Comparison of ENCODE assay signal across 10 cellular contexts in the genomic region with DNA sequence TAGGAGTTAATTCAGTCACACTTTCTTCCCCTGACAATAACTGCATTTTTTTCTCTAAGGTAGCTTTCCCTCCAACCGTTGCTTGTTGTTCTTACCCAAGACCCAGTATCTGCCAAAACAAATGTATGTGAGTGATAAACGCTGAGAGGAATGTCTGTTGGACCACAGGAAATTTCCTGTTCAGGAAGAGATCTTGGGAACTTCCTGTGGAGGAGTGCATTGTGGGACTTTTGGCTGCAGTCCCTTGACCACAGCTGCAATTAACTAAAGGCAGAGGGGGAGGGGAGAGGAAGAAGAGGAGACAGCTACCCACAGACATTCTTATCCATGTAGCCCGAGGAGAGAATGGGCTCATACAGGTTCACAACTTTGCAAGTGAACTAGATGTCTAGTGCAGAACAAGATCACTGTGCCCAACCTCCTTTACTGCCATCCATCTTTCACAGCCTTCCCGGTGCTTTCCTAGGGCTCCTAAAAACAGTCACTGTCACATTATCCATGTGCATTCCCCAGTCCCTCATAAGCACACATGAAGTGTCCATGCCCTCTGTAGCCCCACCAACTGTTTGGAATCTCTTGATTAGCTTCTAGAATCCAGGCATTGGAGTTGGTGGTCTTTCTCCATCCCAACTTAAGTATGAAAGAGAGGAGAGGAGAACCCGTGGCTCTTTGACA.
DNase-seq lines count a peak whose midpoint lies in the region; ATAC-seq and TF ChIP-seq lines count a peak whose summit lies in the region.
"Had no signal": no experiment of that assay in that cellular context is flagged by ENCODE, and none has a peak within 500 bp of the region (broad histone marks: within the 10 kb centered on the region; RNA-seq: fewer than 3 reads in every experiment).

No MANE protein-coding gene starts in this region.

- peak in 1 of 2 donors; percentile 70 for DNase-seq in heart right ventricle
- DNase-seq in Right ventricle myocardium superior: no peak
- no peak for DNase-seq in T-helper 17 cell
- DNase-seq in foreskin keratinocyte: peak; percentile 84 to 86
- no peak for DNase-seq in aorta
- DNase-seq in DMS79 treated with DMSO at 0.1 percent for 48 hours (lab: John Stamatoyannopoulos, UW): no peak
- DNase-seq in Ammon's horn (ENCODE audit: low spot score): no peak
- DNase-seq in activated T-cell treated with anti-CD3 and anti-CD28 coated beads, Interleukin-2, amount 50 U/mL, for 48 hours: no peak
- DNase-seq: activated CD4-positive, CD25-positive, alpha-beta regulatory T cell had no signal

- no peaks in the 10 kb centered on the region for H3K27me3 Mint-ChIP-seq in T-helper 17 cell
- H3K27me3 Mint-ChIP-seq: stimulated activated naive CD8-positive, alpha-beta T cell treated with anti-CD3 and anti-CD28 coated beads, Interleukin-15, Interleukin-2, amounts not matched to agents 100 ng/mL and 50 ng/mL, for 24 hours had no signal

- H3K4me1 Mint-ChIP-seq in T-helper 17 cell: peaks cover 54% of the 10 kb centered on the region

- H3K36me3 ChIP-seq in heart right ventricle (no peaks in the 10 kb centered on the region), aorta (ENCODE audit: control insufficient read depth in 1 of 2, insufficient read depth in 2 of 2, low read length in 1 of 2) (no peaks in the 10 kb centered on the region)

- WGBS in heart right ventricle, 2 donors: 43 to 54% methylated on average over 5 of the region's 5 CpGs
- WGBS in aorta, 2 donors: 24% methylated on average over 5 of the region's 5 CpGs

- peak overlapping the region in 6 of 10 donors; percentile 18 to 77 (median 54) for H3K27ac ChIP-seq in heart right ventricle
- H3K27ac ChIP-seq in foreskin keratinocyte: peak overlapping the region; percentile 20
- peak overlapping the region; percentile 83 to 86 for H3K27ac ChIP-seq in aorta (ENCODE audit: low read depth in 1 of 2, low read length in 2 of 2)

- TF ChIP-seq CTCF in heart right ventricle (IDR thresholded peaks at IDR 0.05) (no peak), foreskin keratinocyte (conservative IDR thresholded peaks at IDR 0.05) (no peak)

- peak overlapping the region; percentile 8 for H3K27ac Mint-ChIP-seq in T-helper 17 cell
- H3K27ac Mint-ChIP-seq: stimulated activated naive CD8-positive, alpha-beta T cell treated with anti-CD3 and anti-CD28 coated beads, Interleukin-15, Interleukin-2, amounts not matched to agents 100 ng/mL and 50 ng/mL, for 24 hours had no signal

- H3K4me3 ChIP-seq in heart right ventricle (no peak overlapping the region), aorta (ENCODE audit: low read length in 2 of 2) (no peak overlapping the region)

- H3K27me3 ChIP-seq in heart right ventricle (no peaks in the 10 kb centered on the region), foreskin keratinocyte (no peaks in the 10 kb centered on the region), aorta (ENCODE audit: control insufficient read depth in 1 of 2, insufficient read depth in 2 of 2, low read length in 1 of 2) (no peaks in the 10 kb centered on the region)

- intact Hi-C loops in heart right ventricle (cut with DNase I): loop anchor here in 4 of 10 donors (10.0 kb wide), 1 partner anchor 144 kb away; no protein-coding TSS in a partner anchor
- intact Hi-C loops in Right ventricle myocardium superior (cut with DNase I): no loop called here
- intact Hi-C loops in aorta (cut with DNase I): loop anchor here in 1 of 2 donors (2.0 kb wide), 1 partner anchor 34 kb away; no protein-coding TSS in a partner anchor

- H3K4me3 Mint-ChIP-seq in T-helper 17 cell: no peak overlapping the region
- H3K4me3 Mint-ChIP-seq: stimulated activated naive CD8-positive, alpha-beta T cell treated with anti-CD3 and anti-CD28 coated beads, Interleukin-15, Interleukin-2, amounts not matched to agents 100 ng/mL and 50 ng/mL, for 24 hours had no signal

- H3K4me1 ChIP-seq in heart right ventricle (peaks cover 6 to 80% (median 57%) of the 10 kb centered on the region in 9 donors), foreskin keratinocyte (peaks cover 28% of the 10 kb centered on the region), aorta (ENCODE audit: control insufficient read depth in 1 of 2, insufficient read depth in 2 of 2, low read length in 2 of 2) (peaks cover 5 to 20% of the 10 kb centered on the region in 2 donors)

- H3K36me3 Mint-ChIP-seq in T-helper 17 cell (ENCODE audit: low read depth): no peaks in the 10 kb centered on the region

- H3K9me3 ChIP-seq in heart right ventricle (no peaks in the 10 kb centered on the region), T-helper 17 cell (ENCODE audit: control insufficient read depth, low read length, poor library complexity, severe bottlenecking) (no peaks in the 10 kb centered on the region), aorta (ENCODE audit: control insufficient read depth, low read length) (no peaks in the 10 kb centered on the region)

- ATAC-seq in heart right ventricle: peak in 6 of 8 donors; percentile 8 to 50 (median 27)
- ATAC-seq in Right ventricle myocardium superior (ENCODE audit: poor library complexity): no peak
- no peak for ATAC-seq in T-helper 17 cell
- peak; percentile 18 for ATAC-seq in foreskin keratinocyte
- no peak for ATAC-seq in aorta (ENCODE audit: low FRiP score)

Comparison
In these comparisons a context has a peak if more than half of its experiments do, and no peak if none do; other contexts are left out.
1. ATAC-seq: peak in heart right ventricle (6 of 8) and foreskin keratinocyte (single experiment); none in Right ventricle myocardium superior (single experiment), T-helper 17 cell (single experiment) and aorta (single experiment).
2. DNase-seq: peak in foreskin keratinocyte (2 of 2); none in Right ventricle myocardium superior (single experiment), T-helper 17 cell (0 of 3), aorta (0 of 2), DMS79 treated with DMSO at 0.1 percent for 48 hours (single experiment), Ammon's horn (single experiment) and activated T-cell treated with anti-CD3 and anti-CD28 coated beads, Interleukin-2, amount 50 U/mL, for 48 hours (0 of 2).
3. H3K27ac ChIP-seq: peak in every context shown above with its lines; median percentile 84 in aorta; 54 in heart right ventricle; 20 in foreskin keratinocyte.